ENCODE assay signal across 1 cellular context in the genomic region with DNA sequence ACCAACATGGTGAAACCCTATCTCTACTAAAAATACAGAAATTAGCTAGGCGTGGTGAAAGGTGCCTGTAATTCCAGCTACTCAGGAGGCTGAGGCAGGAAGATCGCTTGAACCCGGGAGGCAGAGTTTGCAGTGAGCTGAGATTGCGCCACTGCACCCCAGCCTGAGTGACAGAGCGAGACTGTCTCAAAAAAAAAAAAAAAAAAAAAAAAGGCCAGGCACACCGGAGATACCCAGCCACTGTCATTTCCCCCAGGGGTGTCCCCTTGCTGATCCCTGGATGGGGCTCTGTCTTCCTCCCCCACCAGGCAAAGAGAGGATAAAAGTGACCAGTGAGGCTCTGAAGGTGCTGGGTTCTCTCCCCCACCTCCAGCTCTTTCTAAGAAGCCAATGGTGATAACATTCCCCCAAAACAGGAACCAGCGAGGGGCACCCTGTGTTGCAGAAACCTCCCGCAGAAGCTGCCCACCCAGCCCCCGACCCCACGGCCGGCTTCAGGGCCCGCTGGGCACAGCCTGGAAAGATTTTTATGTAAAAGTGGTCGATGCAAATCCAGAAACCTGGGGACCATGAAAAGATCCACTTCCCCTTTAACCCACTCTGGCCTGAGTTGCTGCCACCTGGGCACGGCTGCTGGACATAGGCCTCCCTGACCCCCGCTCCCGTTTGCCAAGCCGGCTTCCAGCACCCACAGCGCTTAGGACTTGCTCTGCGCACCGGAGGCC.
A peak's percentile ranks its signal among the peaks of the same experiment; 100 is the strongest.
TF ChIP-seq lines count a peak whose summit lies in the region.

No MANE protein-coding gene starts in this region.

TF ChIP-seq in K562, 482 proteins besides CTCF, POLR2A, EP300 and RAD21 (continues in another document):
- TF ChIP-seq, protein P1, sequence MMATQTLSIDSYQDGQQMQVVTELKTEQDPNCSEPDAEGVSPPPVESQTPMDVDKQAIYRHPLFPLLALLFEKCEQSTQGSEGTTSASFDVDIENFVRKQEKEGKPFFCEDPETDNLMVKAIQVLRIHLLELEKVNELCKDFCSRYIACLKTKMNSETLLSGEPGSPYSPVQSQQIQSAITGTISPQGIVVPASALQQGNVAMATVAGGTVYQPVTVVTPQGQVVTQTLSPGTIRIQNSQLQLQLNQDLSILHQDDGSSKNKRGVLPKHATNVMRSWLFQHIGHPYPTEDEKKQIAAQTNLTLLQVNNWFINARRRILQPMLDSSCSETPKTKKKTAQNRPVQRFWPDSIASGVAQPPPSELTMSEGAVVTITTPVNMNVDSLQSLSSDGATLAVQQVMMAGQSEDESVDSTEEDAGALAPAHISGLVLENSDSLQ (IDR thresholded peaks at IDR 0.05), result peak; percentile 63
- TF ChIP-seq SMAD3 (CRISPR knock-in tag; conservative IDR thresholded peaks at IDR 0.05), result no peak
- TF ChIP-seq CAMTA2 (CRISPR knock-in tag; conservative IDR thresholded peaks at IDR 0.05), result no peak
- no peak for TF ChIP-seq ZNF212 (CRISPR knock-in tag; IDR thresholded peaks at IDR 0.05)
- no peak for TF ChIP-seq MYBL2 (IDR thresholded peaks at IDR 0.05; ENCODE audit: low read depth)
- TF ChIP-seq MYBL2 (CRISPR knock-in tag; IDR thresholded peaks at IDR 0.05; ENCODE audit: borderline replicate concordance), result no peak
- TF ChIP-seq, protein P2, sequence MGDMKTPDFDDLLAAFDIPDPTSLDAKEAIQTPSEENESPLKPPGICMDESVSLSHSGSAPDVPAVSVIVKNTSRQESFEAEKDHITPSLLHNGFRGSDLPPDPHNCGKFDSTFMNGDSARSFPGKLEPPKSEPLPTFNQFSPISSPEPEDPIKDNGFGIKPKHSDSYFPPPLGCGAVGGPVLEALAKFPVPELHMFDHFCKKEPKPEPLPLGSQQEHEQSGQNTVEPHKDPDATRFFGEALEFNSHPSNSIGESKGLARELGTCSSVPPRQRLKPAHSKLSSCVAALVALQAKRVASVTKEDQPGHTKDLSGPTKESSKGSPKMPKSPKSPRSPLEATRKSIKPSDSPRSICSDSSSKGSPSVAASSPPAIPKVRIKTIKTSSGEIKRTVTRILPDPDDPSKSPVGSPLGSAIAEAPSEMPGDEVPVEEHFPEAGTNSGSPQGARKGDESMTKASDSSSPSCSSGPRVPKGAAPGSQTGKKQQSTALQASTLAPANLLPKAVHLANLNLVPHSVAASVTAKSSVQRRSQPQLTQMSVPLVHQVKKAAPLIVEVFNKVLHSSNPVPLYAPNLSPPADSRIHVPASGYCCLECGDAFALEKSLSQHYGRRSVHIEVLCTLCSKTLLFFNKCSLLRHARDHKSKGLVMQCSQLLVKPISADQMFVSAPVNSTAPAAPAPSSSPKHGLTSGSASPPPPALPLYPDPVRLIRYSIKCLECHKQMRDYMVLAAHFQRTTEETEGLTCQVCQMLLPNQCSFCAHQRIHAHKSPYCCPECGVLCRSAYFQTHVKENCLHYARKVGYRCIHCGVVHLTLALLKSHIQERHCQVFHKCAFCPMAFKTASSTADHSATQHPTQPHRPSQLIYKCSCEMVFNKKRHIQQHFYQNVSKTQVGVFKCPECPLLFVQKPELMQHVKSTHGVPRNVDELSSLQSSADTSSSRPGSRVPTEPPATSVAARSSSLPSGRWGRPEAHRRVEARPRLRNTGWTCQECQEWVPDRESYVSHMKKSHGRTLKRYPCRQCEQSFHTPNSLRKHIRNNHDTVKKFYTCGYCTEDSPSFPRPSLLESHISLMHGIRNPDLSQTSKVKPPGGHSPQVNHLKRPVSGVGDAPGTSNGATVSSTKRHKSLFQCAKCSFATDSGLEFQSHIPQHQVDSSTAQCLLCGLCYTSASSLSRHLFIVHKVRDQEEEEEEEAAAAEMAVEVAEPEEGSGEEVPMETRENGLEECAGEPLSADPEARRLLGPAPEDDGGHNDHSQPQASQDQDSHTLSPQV (IDR thresholded peaks at IDR 0.05), result no peak
- peak; percentile 62 for TF ChIP-seq ZNF384 (IDR thresholded peaks at IDR 0.05; ENCODE audit: low read depth, low read length)
- TF ChIP-seq BCOR (IDR thresholded peaks at IDR 0.05), result no peak
- TF ChIP-seq NELFE (IDR thresholded peaks at IDR 0.05; ENCODE audit: insufficient read depth, insufficient read length), result no peak
- TF ChIP-seq, protein P3, sequence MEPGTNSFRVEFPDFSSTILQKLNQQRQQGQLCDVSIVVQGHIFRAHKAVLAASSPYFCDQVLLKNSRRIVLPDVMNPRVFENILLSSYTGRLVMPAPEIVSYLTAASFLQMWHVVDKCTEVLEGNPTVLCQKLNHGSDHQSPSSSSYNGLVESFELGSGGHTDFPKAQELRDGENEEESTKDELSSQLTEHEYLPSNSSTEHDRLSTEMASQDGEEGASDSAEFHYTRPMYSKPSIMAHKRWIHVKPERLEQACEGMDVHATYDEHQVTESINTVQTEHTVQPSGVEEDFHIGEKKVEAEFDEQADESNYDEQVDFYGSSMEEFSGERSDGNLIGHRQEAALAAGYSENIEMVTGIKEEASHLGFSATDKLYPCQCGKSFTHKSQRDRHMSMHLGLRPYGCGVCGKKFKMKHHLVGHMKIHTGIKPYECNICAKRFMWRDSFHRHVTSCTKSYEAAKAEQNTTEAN (CRISPR knock-in tag; IDR thresholded peaks at IDR 0.05), result no peak
- TF ChIP-seq GABPA (tag; conservative IDR thresholded peaks at IDR 0.05; ENCODE audit: low read depth), result no peak
- TF ChIP-seq TRIM24 (IDR thresholded peaks at IDR 0.05), result no peak
- no peak for TF ChIP-seq SOX6 (IDR thresholded peaks at IDR 0.05)
- TF ChIP-seq ZNF408 (CRISPR knock-in tag; IDR thresholded peaks at IDR 0.05; ENCODE audit: low read depth), result no peak
- TF ChIP-seq, protein P4, sequence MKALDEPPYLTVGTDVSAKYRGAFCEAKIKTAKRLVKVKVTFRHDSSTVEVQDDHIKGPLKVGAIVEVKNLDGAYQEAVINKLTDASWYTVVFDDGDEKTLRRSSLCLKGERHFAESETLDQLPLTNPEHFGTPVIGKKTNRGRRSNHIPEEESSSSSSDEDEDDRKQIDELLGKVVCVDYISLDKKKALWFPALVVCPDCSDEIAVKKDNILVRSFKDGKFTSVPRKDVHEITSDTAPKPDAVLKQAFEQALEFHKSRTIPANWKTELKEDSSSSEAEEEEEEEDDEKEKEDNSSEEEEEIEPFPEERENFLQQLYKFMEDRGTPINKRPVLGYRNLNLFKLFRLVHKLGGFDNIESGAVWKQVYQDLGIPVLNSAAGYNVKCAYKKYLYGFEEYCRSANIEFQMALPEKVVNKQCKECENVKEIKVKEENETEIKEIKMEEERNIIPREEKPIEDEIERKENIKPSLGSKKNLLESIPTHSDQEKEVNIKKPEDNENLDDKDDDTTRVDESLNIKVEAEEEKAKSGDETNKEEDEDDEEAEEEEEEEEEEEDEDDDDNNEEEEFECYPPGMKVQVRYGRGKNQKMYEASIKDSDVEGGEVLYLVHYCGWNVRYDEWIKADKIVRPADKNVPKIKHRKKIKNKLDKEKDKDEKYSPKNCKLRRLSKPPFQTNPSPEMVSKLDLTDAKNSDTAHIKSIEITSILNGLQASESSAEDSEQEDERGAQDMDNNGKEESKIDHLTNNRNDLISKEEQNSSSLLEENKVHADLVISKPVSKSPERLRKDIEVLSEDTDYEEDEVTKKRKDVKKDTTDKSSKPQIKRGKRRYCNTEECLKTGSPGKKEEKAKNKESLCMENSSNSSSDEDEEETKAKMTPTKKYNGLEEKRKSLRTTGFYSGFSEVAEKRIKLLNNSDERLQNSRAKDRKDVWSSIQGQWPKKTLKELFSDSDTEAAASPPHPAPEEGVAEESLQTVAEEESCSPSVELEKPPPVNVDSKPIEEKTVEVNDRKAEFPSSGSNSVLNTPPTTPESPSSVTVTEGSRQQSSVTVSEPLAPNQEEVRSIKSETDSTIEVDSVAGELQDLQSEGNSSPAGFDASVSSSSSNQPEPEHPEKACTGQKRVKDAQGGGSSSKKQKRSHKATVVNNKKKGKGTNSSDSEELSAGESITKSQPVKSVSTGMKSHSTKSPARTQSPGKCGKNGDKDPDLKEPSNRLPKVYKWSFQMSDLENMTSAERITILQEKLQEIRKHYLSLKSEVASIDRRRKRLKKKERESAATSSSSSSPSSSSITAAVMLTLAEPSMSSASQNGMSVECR (CRISPR knock-in tag; IDR thresholded peaks at IDR 0.05), result no peak
- no peak for TF ChIP-seq HMG20B (CRISPR knock-in tag; IDR thresholded peaks at IDR 0.05)
- TF ChIP-seq ZNF347 (CRISPR knock-in tag; IDR thresholded peaks at IDR 0.05; ENCODE audit: low read depth), result no peak
- peak; percentile 42; the same call in 1 of the 2 replicates for TF ChIP-seq SPI1 (IDR thresholded peaks at IDR 0.05; ENCODE audit: borderline replicate concordance, low read depth, low read length)
- TF ChIP-seq KDM5B (IDR thresholded peaks at IDR 0.05; ENCODE audit: insufficient replicate concordance, low read depth, low read length), result peak; percentile 8
- TF ChIP-seq CTBP1 (IDR thresholded peaks at IDR 0.05; ENCODE audit: borderline replicate concordance), result no peak
- TF ChIP-seq, protein P5, sequence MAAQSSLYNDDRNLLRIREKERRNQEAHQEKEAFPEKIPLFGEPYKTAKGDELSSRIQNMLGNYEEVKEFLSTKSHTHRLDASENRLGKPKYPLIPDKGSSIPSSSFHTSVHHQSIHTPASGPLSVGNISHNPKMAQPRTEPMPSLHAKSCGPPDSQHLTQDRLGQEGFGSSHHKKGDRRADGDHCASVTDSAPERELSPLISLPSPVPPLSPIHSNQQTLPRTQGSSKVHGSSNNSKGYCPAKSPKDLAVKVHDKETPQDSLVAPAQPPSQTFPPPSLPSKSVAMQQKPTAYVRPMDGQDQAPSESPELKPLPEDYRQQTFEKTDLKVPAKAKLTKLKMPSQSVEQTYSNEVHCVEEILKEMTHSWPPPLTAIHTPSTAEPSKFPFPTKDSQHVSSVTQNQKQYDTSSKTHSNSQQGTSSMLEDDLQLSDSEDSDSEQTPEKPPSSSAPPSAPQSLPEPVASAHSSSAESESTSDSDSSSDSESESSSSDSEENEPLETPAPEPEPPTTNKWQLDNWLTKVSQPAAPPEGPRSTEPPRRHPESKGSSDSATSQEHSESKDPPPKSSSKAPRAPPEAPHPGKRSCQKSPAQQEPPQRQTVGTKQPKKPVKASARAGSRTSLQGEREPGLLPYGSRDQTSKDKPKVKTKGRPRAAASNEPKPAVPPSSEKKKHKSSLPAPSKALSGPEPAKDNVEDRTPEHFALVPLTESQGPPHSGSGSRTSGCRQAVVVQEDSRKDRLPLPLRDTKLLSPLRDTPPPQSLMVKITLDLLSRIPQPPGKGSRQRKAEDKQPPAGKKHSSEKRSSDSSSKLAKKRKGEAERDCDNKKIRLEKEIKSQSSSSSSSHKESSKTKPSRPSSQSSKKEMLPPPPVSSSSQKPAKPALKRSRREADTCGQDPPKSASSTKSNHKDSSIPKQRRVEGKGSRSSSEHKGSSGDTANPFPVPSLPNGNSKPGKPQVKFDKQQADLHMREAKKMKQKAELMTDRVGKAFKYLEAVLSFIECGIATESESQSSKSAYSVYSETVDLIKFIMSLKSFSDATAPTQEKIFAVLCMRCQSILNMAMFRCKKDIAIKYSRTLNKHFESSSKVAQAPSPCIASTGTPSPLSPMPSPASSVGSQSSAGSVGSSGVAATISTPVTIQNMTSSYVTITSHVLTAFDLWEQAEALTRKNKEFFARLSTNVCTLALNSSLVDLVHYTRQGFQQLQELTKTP (IDR thresholded peaks at IDR 0.05; ENCODE audit: low read depth in 1 of 2, partially characterized antibody in 2 of 2), result no peak
- TF ChIP-seq, protein P6, sequence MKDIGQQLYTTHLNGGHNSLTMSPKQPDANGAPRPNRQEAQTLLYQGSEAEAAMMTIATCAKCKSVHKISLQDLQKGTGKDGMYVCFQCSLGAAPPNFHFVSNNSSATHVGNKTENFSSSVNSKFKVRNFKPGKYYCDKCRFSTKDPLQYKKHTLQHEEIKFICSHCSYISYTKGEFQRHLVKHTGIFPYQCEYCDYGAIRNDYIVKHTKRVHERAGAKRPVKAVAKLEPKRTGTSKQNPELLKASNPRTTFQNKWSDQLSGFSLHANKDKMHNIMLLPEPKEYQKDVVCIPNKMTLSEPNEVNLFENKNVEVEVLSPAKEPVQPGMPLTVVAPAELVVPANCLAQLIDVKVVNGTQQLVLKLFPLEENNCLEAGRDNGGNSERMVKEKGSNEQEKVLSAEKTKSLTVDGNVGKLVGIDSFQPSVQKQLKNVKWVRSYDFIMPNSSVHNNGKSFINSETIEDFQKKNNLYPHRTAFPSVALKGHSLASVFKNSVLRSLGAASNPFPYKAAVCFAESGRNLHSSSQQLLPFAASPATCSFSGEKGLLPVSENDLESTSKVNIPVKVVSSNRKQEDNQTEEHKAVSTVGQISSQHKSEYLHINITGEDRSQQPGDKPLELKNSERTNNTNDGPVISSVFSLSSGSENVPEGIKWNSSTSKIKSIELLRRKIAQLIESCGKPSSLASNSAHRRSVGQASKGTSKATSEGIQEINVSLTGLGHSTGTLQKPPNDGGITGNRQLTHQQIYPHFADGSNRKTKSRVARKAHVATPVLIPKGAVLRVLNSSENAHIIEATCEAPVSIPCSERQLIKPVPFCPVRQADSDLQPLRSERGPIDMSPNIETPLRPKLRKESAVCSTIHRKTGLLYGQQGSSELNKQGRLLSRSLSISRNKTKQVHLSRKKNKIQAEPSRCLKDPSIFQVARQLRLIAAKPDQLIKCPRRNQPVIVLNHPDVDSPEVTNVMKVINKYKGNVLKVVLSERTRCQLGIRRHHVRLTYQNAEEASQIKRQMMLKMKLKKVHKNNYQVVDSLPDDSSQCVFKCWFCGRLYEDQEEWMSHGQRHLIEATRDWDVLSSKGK (CRISPR knock-in tag; IDR thresholded peaks at IDR 0.05), result no peak
- no peak for TF ChIP-seq CEBPG (CRISPR knock-in tag; IDR thresholded peaks at IDR 0.05)
- TF ChIP-seq CEBPG (tag; conservative IDR thresholded peaks at IDR 0.05 in 1 of 2, IDR thresholded peaks at IDR 0.05 in 1 of 2), result peak; percentile 50 to 72; a peak in 3 of 4 replicates
- no peak for TF ChIP-seq ZFPM2 (CRISPR knock-in tag; IDR thresholded peaks at IDR 0.05)
- TF ChIP-seq PTRF (tag; IDR thresholded peaks at IDR 0.05), result no peak
- TF ChIP-seq CEBPB (tag; IDR thresholded peaks at IDR 0.05), result peak; percentile 71
- TF ChIP-seq MAFK (IDR thresholded peaks at IDR 0.05; ENCODE audit: low read length), result no peak
- TF ChIP-seq SMC3 (conservative IDR thresholded peaks at IDR 0.05; ENCODE audit: insufficient read depth, low read depth, low read length), result no peak
- TF ChIP-seq PHB2 (IDR thresholded peaks at IDR 0.05; ENCODE audit: low read depth), result no peak
- no peak for TF ChIP-seq TOE1 (IDR thresholded peaks at IDR 0.05; ENCODE audit: borderline replicate concordance)
- no peak for TF ChIP-seq TOE1 (CRISPR knock-in tag; IDR thresholded peaks at IDR 0.05; ENCODE audit: borderline replicate concordance, low read depth)
- no peak for TF ChIP-seq ETS2 (tag; IDR thresholded peaks at IDR 0.05; ENCODE audit: borderline replicate concordance, poor library complexity, severe bottlenecking)
- TF ChIP-seq, protein P7, sequence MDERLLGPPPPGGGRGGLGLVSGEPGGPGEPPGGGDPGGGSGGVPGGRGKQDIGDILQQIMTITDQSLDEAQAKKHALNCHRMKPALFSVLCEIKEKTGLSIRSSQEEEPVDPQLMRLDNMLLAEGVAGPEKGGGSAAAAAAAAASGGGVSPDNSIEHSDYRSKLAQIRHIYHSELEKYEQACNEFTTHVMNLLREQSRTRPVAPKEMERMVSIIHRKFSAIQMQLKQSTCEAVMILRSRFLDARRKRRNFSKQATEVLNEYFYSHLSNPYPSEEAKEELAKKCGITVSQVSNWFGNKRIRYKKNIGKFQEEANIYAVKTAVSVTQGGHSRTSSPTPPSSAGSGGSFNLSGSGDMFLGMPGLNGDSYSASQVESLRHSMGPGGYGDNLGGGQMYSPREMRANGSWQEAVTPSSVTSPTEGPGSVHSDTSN (CRISPR knock-in tag; IDR thresholded peaks at IDR 0.05; ENCODE audit: low read depth), result no peak
- TF ChIP-seq, protein P7 (tag; conservative IDR thresholded peaks at IDR 0.05; ENCODE audit: low read depth), result 0 out of 2 replicates have a peak, but pooled peaks have one; percentile 31
